Comparison of ENCODE assay signal across 22 cellular contexts in the genomic region with DNA sequence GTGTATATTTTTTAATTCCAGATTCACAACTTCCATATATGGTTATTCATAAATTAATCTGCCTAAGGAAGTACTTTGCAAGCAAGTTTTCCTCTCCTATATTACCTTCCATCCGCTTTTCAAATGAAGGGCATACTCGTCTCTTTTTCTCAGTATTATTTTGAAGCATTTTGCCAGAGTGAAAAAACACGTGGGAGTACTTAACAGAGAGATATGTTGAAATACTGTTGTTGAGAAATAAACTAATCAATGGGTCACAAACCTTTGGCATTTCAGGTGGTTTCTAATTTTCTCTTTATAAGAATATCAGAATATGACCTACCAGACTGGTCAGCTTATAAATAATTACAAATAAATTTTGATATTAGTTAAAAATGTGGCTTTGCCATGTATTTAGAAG.
"Had no signal": no experiment of that assay in that cellular context is flagged by ENCODE, and none has a peak within 500 bp of the region (broad histone marks: within the 10 kb centered on the region; RNA-seq: fewer than 3 reads in every experiment).

No MANE protein-coding gene starts in this region.

- ATAC-seq: gastrocnemius medialis, heart right ventricle, left cardiac atrium, mucosa of descending colon had no signal

- H3K9me3 ChIP-seq: esophagus muscularis mucosa, gastrocnemius medialis, heart right ventricle, left ventricle myocardium inferior, lower lobe of right lung, mucosa of descending colon had no signal

- H3K4me3 ChIP-seq: coronary artery, dorsolateral prefrontal cortex, esophagus muscularis mucosa, gastrocnemius medialis, heart right ventricle, left ventricle myocardium inferior, lower lobe of right lung, mucosa of descending colon had no signal

- H3K4me1 ChIP-seq: esophagus muscularis mucosa, gastrocnemius medialis, left ventricle myocardium inferior, lower lobe of right lung had no signal

- H3K27me3 ChIP-seq: dorsolateral prefrontal cortex, esophagus muscularis mucosa, gastrocnemius medialis, heart right ventricle had no signal

- FAIRE-seq: endothelial cell of umbilical vein, islet of Langerhans, keratinocyte had no signal

- H3K27ac ChIP-seq: coronary artery, dorsolateral prefrontal cortex, esophagus muscularis mucosa, gastrocnemius medialis, heart right ventricle, left ventricle myocardium inferior, lower lobe of right lung had no signal

- DNase-seq: dermis blood vessel endothelial cell; dorsolateral prefrontal cortex; effector CD4-positive, alpha-beta T cell; effector memory CD4-positive, alpha-beta T cell; foreskin fibroblast; foreskin melanocyte; gastrocnemius medialis; glutamatergic neuron; head of caudate nucleus; heart right ventricle; hippocampal formation; left cardiac atrium; left ventricle myocardium inferior; lower lobe of right lung; mesenchymal stem cell; mucosa of descending colon; naive B cell had no signal

- H3K36me3 ChIP-seq: esophagus muscularis mucosa, gastrocnemius medialis, heart right ventricle, left ventricle myocardium inferior, lower lobe of right lung had no signal
